ENCODE assay signal across 24 cellular contexts in genomic region chr7:100115026-100115425, GRCh38.
"Had no signal": no experiment of that assay in that cellular context is flagged by ENCODE, and none has a peak within 500 bp of the region (broad histone marks: within the 10 kb centered on the region; RNA-seq: fewer than 3 reads in every experiment).

No MANE protein-coding gene starts in this region.

- H3K36me3 ChIP-seq: colonic mucosa had no signal

- DNase-seq: colonic mucosa; cortex of kidney; effector CD8-positive, alpha-beta T cell; effector memory CD8-positive, alpha-beta T cell; erythroblast; esophagus squamous epithelium; foreskin fibroblast; foreskin melanocyte; gastrocnemius medialis; glutamatergic neuron; head of caudate nucleus; heart right ventricle; hippocampal formation; left cardiac atrium; lower lobe of right lung; mesenchymal stem cell; mucosa of descending colon; naive B cell; naive thymus-derived CD8-positive, alpha-beta T cell had no signal

- H3K27me3 ChIP-seq: colonic mucosa, esophagus squamous epithelium, gastrocnemius medialis, heart right ventricle, left lung had no signal

- H3K9me3 ChIP-seq: colonic mucosa, esophagus squamous epithelium, gastrocnemius medialis, heart right ventricle, left lung, lower lobe of right lung, mucosa of descending colon had no signal

- H3K9me3 Mint-ChIP-seq: dendritic cell treated with granulocyte-macrophage colony-stimulating factor and Interleukin-4, amounts not matched to agents 40 ng/mL and 50 ng/mL, for 4 days; effector memory CD8-positive, alpha-beta T cell; mesothelial cell of epicardium; naive B cell; naive thymus-derived CD8-positive, alpha-beta T cell had no signal

- H3K27ac Mint-ChIP-seq: dendritic cell treated with granulocyte-macrophage colony-stimulating factor and Interleukin-4, amounts not matched to agents 40 ng/mL and 50 ng/mL, for 4 days; effector memory CD8-positive, alpha-beta T cell; mesothelial cell of epicardium; naive B cell had no signal

- H3K4me3 ChIP-seq: colonic mucosa, esophagus squamous epithelium, gastrocnemius medialis, heart right ventricle, left lung, lower lobe of right lung, mucosa of descending colon had no signal

- H3K27me3 Mint-ChIP-seq: dendritic cell treated with granulocyte-macrophage colony-stimulating factor and Interleukin-4, amounts not matched to agents 40 ng/mL and 50 ng/mL, for 4 days; effector memory CD8-positive, alpha-beta T cell; naive B cell; naive thymus-derived CD8-positive, alpha-beta T cell had no signal

- H3K36me3 Mint-ChIP-seq: naive B cell had no signal

- H3K4me3 Mint-ChIP-seq: dendritic cell treated with granulocyte-macrophage colony-stimulating factor and Interleukin-4, amounts not matched to agents 40 ng/mL and 50 ng/mL, for 4 days; effector memory CD8-positive, alpha-beta T cell; mesothelial cell of epicardium; naive thymus-derived CD8-positive, alpha-beta T cell had no signal

- ATAC-seq: effector memory CD8-positive, alpha-beta T cell; esophagus mucosa; gastrocnemius medialis; heart right ventricle; left cardiac atrium; left lung; lower lobe of right lung; mucosa of descending colon; naive thymus-derived CD8-positive, alpha-beta T cell had no signal

- H3K27ac ChIP-seq: colonic mucosa, epithelial cell of prostate, esophagus squamous epithelium, gastrocnemius medialis, heart right ventricle, left lung, lower lobe of right lung had no signal
